In the genomic region with DNA sequence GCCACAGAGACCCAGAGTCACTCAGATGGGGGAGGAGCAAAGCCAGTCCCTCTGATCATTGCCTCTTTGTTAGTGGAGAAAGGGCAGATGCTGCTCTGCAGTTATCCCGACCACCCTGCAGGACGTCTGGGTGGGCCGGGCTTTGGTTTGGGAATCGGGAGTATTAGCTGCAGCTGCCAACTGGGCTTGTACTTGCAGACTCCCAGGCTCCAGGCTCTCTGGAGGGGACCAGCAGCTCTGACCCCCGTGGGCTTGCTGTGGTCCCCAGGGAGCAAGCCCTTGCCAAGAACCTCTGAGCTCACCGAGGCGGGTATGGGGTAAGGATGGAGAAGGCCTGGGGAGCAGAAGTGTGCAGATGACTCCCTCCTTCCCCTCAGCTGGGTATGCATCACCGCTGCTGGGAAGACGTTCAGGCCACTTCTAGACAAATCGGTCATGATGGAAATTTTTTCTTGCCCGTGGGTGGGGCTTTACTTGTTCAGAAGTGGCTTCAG, we compare ENCODE assay signal across 8 cellular contexts. TPM values are rescaled to one million over a fixed set of nuclear protein-coding genes. Genes with fewer than 3 reads are reported as not detected.
DNase-seq lines count a peak whose midpoint lies in the region; ATAC-seq, FAIRE-seq and TF ChIP-seq lines count a peak whose summit lies in the region.

No MANE protein-coding gene starts in this region.

- intact Hi-C loops in CD4-positive, alpha-beta memory T cell (cut with micrococcal nuclease): no loop called here
- intact Hi-C loops in posterior vena cava (cut with DNase I): loop anchor here in 1 of 2 donors (1.0 kb wide), 1 partner anchor 32 kb away; no protein-coding TSS in a partner anchor

- POLR2A ChIA-PET in CD4-positive, alpha-beta memory T cell (lab: Charles Lee; ENCODE audit: partially characterized antibody): interaction anchor here (1.2 to 2.4 kb wide), 2 partner anchors 10 to 13 kb away, joined by 3 to 15 read pairs; no protein-coding TSS in a partner anchor

- H3K27me3 Mint-ChIP-seq in CD4-positive, alpha-beta memory T cell: no peaks in the 10 kb centered on the region

- no peaks in the 10 kb centered on the region for H3K27me3 ChIP-seq in CD4-positive, alpha-beta memory T cell (ENCODE audit: insufficient read depth, low read length)

- TF ChIP-seq CTCF in coronary artery (IDR thresholded peaks at IDR 0.05): no peak

- H3K4me1 ChIP-seq in CD4-positive, alpha-beta memory T cell (ENCODE audit: insufficient read depth, low read length): peaks cover 89% of the 10 kb centered on the region

- H3K36me3 Mint-ChIP-seq in CD4-positive, alpha-beta memory T cell: peaks cover 0 to 2% of the 10 kb centered on the region in 2 donors

- ATAC-seq in HG03432 (IDR thresholded peaks at IDR 0.05; ENCODE audit: unreplicated experiment): no peak

- no peaks in the 10 kb centered on the region for H3K9me3 Mint-ChIP-seq in CD4-positive, alpha-beta memory T cell

- no peak for TF ChIP-seq POLR2A in GM12891 (IDR thresholded peaks at IDR 0.05; ENCODE audit: low read depth, low read length)

- H3K4me3 Mint-ChIP-seq in CD4-positive, alpha-beta memory T cell: peak overlapping the region in 4 of 8 donors; percentile 47 to 69 (median 62)

- no peaks in the 10 kb centered on the region for H3K9me3 ChIP-seq in CD4-positive, alpha-beta memory T cell (ENCODE audit: control insufficient read depth in 1 of 2, low read length in 2 of 2)

- peaks cover 70 to 90% (median 81%) of the 10 kb centered on the region in 4 donors for H3K4me1 Mint-ChIP-seq in CD4-positive, alpha-beta memory T cell

- no peak for FAIRE-seq in GM12891 (lab: Jason Lieb, UNC)

- H3K27ac ChIP-seq in CD4-positive, alpha-beta memory T cell (ENCODE audit: low read depth, low read length): no peak overlapping the region
- H3K27ac ChIP-seq in coronary artery: peak overlapping the region; percentile 9 to 84

- DNase-seq in CD4-positive, alpha-beta memory T cell: no peak
- DNase-seq in NCI-H2107 treated with DMSO at 0.1 percent for 48 hours (lab: John Stamatoyannopoulos, UW; ENCODE audit: unreplicated experiment) (peak; percentile 84), coronary artery (ENCODE audit: low spot score) (peak; percentile 92), posterior vena cava (ENCODE audit: low spot score) (peak; percentile 95), kidney glomerular epithelial cell (lab: John Stamatoyannopoulos, UW) (no peak), NOMO-1 treated with DMSO at 0.1 percent for 48 hours (lab: John Stamatoyannopoulos, UW; ENCODE audit: unreplicated experiment) (no peak), GM12891 (ENCODE audit: insufficient read length, low spot score) (no peak)

- CTCF ChIA-PET in CD4-positive, alpha-beta memory T cell (lab: Charles Lee; ENCODE audit: partially characterized antibody): interaction anchor here (0.9 to 5.6 kb wide), 6 partner anchors 9 to 71 kb away, joined by 3 to 39 read pairs (median 10); partner anchors contain the start of gene DYRK3

- no peaks in the 10 kb centered on the region for H3K36me3 ChIP-seq in CD4-positive, alpha-beta memory T cell (ENCODE audit: insufficient read depth, low read length)

- peak overlapping the region in 5 of 7 donors; percentile 14 to 39 (median 28) for H3K27ac Mint-ChIP-seq in CD4-positive, alpha-beta memory T cell

- H3K4me3 ChIP-seq in CD4-positive, alpha-beta memory T cell (ENCODE audit: low read length in 2 of 2): no peak overlapping the region
- peak overlapping the region; percentile 44 for H3K4me3 ChIP-seq in coronary artery

TF ChIP-seq in GM12891, 5 proteins besides CTCF, POLR2A, EP300 and RAD21:
- TF ChIP-seq TAF1 (IDR thresholded peaks at IDR 0.05; ENCODE audit: low read depth, low read length) (no peak), PAX5 (IDR thresholded peaks at IDR 0.05; ENCODE audit: insufficient read depth, low read length, severe bottlenecking) (no peak), POLR2AphosphoS5 (IDR thresholded peaks at IDR 0.05; ENCODE audit: low read depth, low read length) (no peak), POU2F2 (IDR thresholded peaks at IDR 0.05; ENCODE audit: low read depth, low read length) (no peak), SPI1 (IDR thresholded peaks at IDR 0.05; ENCODE audit: low read depth, low read length) (no peak)

RNA-seq across cellular contexts. Expression of gene MAPKAPK2, which starts 21.6 kb away (rescaled TPM):
- total RNA-seq in CD4-positive, alpha-beta memory T cell: 10 to 100 TPM; 71.7 to 72.8 TPM
- polyA plus RNA-seq in CD4-positive, alpha-beta memory T cell: 1 to 10 TPM; 1.3 to 3.9 TPM
- total RNA-seq in posterior vena cava: 100 to 1,000 TPM in 1 of 2 donors, 10 to 100 TPM in 1; 69.0 to 102 TPM
- 59.4 TPM for polyA plus RNA-seq in GM12891 (2012; ENCODE audit: low read depth, missing spikeins)

Comparison
In these comparisons a context has a peak if more than half of its experiments do, and no peak if none do; other contexts are left out.
1. DNase-seq: peak in NCI-H2107 treated with DMSO at 0.1 percent for 48 hours (single experiment), coronary artery (single experiment) and posterior vena cava (single experiment); none in CD4-positive, alpha-beta memory T cell (0 of 5), kidney glomerular epithelial cell (single experiment), NOMO-1 treated with DMSO at 0.1 percent for 48 hours (single experiment) and GM12891 (single experiment).